ENCODE assay signal across 16 cellular contexts in the genomic region with DNA sequence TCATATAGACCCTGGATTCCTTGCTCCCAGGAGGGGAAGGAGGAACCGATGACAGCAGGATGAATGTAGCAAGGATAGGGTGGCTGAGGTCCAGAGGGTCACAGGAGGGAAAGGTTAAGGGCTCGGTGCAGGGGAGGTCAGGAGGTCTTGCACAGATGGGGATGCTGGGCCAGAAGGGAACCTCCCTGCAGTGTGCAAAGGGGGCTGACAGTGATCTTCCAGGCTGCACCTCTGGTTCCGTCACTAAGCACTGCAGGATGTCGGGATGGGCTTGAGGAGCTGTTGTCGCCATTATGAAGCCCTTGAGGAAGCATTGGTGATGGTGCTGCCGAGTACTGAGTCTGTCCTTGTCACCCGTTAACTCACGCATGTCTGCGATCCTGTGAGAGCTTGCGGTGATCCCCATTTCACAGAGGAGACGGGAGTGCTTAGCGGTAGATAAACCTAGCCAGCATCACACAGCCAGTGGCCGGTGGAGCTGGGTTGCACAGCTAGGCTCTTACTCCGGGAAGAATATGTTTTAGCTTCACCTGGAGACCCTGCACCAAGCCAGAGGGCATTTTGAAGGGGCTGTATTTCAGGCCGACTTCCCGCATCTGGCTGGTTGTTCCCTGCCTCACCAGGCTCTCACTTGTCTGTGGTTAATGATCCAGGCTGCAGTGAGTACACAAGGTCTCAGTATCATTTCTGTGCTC.
A peak's percentile ranks its signal among the peaks of the same experiment; 100 is the strongest.
DNase-seq lines count a peak whose midpoint lies in the region; ATAC-seq, FAIRE-seq and TF ChIP-seq lines count a peak whose summit lies in the region.
"Had no signal": no experiment of that assay in that cellular context is flagged by ENCODE, and none has a peak within 500 bp of the region (broad histone marks: within the 10 kb centered on the region; RNA-seq: fewer than 3 reads in every experiment).

No MANE protein-coding gene starts in this region.

- no peaks in the 10 kb centered on the region for H3K27me3 Mint-ChIP-seq in activated T-cell treated with anti-CD3 and anti-CD28 coated beads, Interleukin-2, amount 50 U/mL, for 4 hours (ENCODE audit: low read depth)
- H3K27me3 Mint-ChIP-seq: activated CD4-positive, alpha-beta T cell treated with anti-CD3 and anti-CD28 coated beads, Interleukin-2, amount 10 ng/mL, durations not matched to agents 7 days and 5 days had no signal

- in situ Hi-C loops in IMR-90 (cut with MboI; ENCODE audit: low sequenced_read_pairs) (loop anchor here (10.0 kb wide), 3 partner anchors 108 to 718 kb away; no protein-coding TSS in a partner anchor), HepG2 (cut with HindIII; ENCODE audit: extremely low pct_ligation_motif_present, low pct_unique_long_range_greater_than_20kb) (loop anchor here (5.0 kb wide), 2 partner anchors 115 to 160 kb away; no protein-coding TSS in a partner anchor)

- H4K5ac ChIP-seq in IMR-90 (ENCODE audit: low read depth, low read length) = no peak overlapping the region

- no peak overlapping the region for H2BK5ac ChIP-seq in IMR-90 (ENCODE audit: low read depth, low read length, poor library complexity, severe bottlenecking)

- no peak overlapping the region for H3K14ac ChIP-seq in IMR-90 (replicated peaks; ENCODE audit: low read depth, low read length)

- H3K27me3 ChIP-seq in IMR-90 (ENCODE audit: control insufficient read depth, insufficient read depth, low read length) (no peaks in the 10 kb centered on the region), bronchial epithelial cell (ENCODE audit: control insufficient read depth, insufficient read depth, low read length) (no peaks in the 10 kb centered on the region), HepG2 (ENCODE audit: control insufficient read depth in 1 of 2, insufficient read depth in 2 of 2, low read length in 2 of 2) (no peaks in the 10 kb centered on the region), sigmoid colon (no peaks in the 10 kb centered on the region)
- H3K27me3 ChIP-seq: adrenal gland, thyroid gland had no signal

- TF ChIP-seq RAD21 in IMR-90 (IDR thresholded peaks at IDR 0.05; ENCODE audit: low read length) (no peak), HepG2 (CRISPR knock-in tag; IDR thresholded peaks at IDR 0.05) (no peak)

- H3K4me1 ChIP-seq in IMR-90 (ENCODE audit: control insufficient read depth, insufficient read depth, low read length) (peaks cover 25% of the 10 kb centered on the region), HepG2 (ENCODE audit: insufficient read depth, low read length) (peaks cover 69% of the 10 kb centered on the region), sigmoid colon (peaks cover 2 to 44% (median 31%) of the 10 kb centered on the region in 4 donors)

- H4K8ac ChIP-seq in IMR-90 (ENCODE audit: low read depth in 2 of 2, low read length in 2 of 2) = 0 out of 4 replicates have a peak overlapping the region, but pooled peaks of 1 of the 2 experiments have one; percentile 10

- H3K4ac ChIP-seq in IMR-90 (ENCODE audit: low read depth, low read length) = peak overlapping the region; percentile 42; the same call in 1 of the 2 replicates

- DNase-seq in IMR-90 = no peak
- DNase-seq in bronchial epithelial cell (ENCODE audit: low read depth) = no peak
- no peak for DNase-seq in HepG2 (ENCODE audit: low spot score)
- no peak for DNase-seq in sigmoid colon
- no peak for DNase-seq in activated T-cell treated with anti-CD3 and anti-CD28 coated beads, Interleukin-2, amount 50 U/mL, for 4 hours
- no peak for DNase-seq in KG1 (lab: John Stamatoyannopoulos, UW)
- DNase-seq in NCI-H2196 (lab: John Stamatoyannopoulos, UW; ENCODE audit: unreplicated experiment) = no peak
- DNase-seq: activated CD4-positive, alpha-beta T cell treated with anti-CD3 and anti-CD28 coated beads, Interleukin-2, amount 10 ng/mL, durations not matched to agents 7 days and 5 days; activated T-cell treated with anti-CD3 and anti-CD28 coated beads, Interleukin-2, amount 50 U/mL, for 1 hour; dermis blood vessel endothelial cell; NCI-H1930; T1000 had no signal

- no peak overlapping the region for H3K4me3 Mint-ChIP-seq in activated T-cell treated with anti-CD3 and anti-CD28 coated beads, Interleukin-2, amount 50 U/mL, for 4 hours
- H3K4me3 Mint-ChIP-seq: activated CD4-positive, alpha-beta T cell treated with anti-CD3 and anti-CD28 coated beads, Interleukin-2, amount 10 ng/mL, durations not matched to agents 7 days and 5 days had no signal

- H2BK120ac ChIP-seq in IMR-90 (ENCODE audit: low read depth, low read length) = peak overlapping the region; percentile 38; the same call in 1 of the 2 replicates

- H3K56ac ChIP-seq in IMR-90 (ENCODE audit: extremely low read depth, insufficient read depth, low read length) = no peak overlapping the region

- H2AK5ac ChIP-seq in IMR-90 (ENCODE audit: low read depth, low read length) = peak overlapping the region; percentile 44; the same call in 1 of the 2 replicates

- no peaks in the 10 kb centered on the region for H3K36me3 ChIP-seq in IMR-90 (ENCODE audit: control insufficient read depth, insufficient read depth, low read length)
- no peaks in the 10 kb centered on the region for H3K36me3 ChIP-seq in bronchial epithelial cell (ENCODE audit: control insufficient read depth, insufficient read depth, low read length)
- H3K36me3 ChIP-seq in HepG2 (replicated peaks in 1 of 2; ENCODE audit: control insufficient read depth in 1 of 2, insufficient read depth in 2 of 2, low read length in 2 of 2) = no peaks in the 10 kb centered on the region
- no peaks in the 10 kb centered on the region for H3K36me3 ChIP-seq in sigmoid colon
- H3K36me3 ChIP-seq: adrenal gland, thyroid gland had no signal

- TF ChIP-seq POLR2A in IMR-90 (IDR thresholded peaks at IDR 0.05; ENCODE audit: low read depth, low read length) (no peak), HepG2 (IDR thresholded peaks at IDR 0.05; ENCODE audit: insufficient read depth in 1 of 2, low read depth in 2 of 2, low read length in 2 of 2) (no peak), sigmoid colon (IDR thresholded peaks at IDR 0.05) (no peak)

- H2AFZ ChIP-seq in IMR-90 (replicated peaks; ENCODE audit: low read length, poor library complexity) (peak overlapping the region; percentile 12), HepG2 (ENCODE audit: low read length) (no peak overlapping the region)

- intact Hi-C loops in IMR-90 (cut with micrococcal nuclease) = loop anchor here (10.0 kb wide), 3 partner anchors 298 to 458 kb away; no protein-coding TSS in a partner anchor
- intact Hi-C loops in HepG2 (cut with micrococcal nuclease; ENCODE audit: unreplicated experiment) = loop anchor here (1.0 to 10.0 kb wide), 5 partner anchors 55 to 248 kb away; no protein-coding TSS in a partner anchor
- intact Hi-C loops in sigmoid colon (cut with DNase I) = loop anchor here (5.0 to 10.0 kb wide), 5 partner anchors 158 to 1358 kb away; partner anchors contain the start of gene CPPED1

- TF ChIP-seq CTCF in IMR-90 (conservative IDR thresholded peaks at IDR 0.05; ENCODE audit: low read depth, low read length) (no peak), bronchial epithelial cell (IDR thresholded peaks at IDR 0.05; ENCODE audit: insufficient read depth, low read length, severe bottlenecking) (no peak), HepG2 (CRISPR knock-in tag; IDR thresholded peaks at IDR 0.05) (no peak), sigmoid colon (IDR thresholded peaks at IDR 0.05) (no peak)

- peaks cover 20% of the 10 kb centered on the region for H3K9me1 ChIP-seq in IMR-90 (ENCODE audit: insufficient read depth, low read length)

- FAIRE-seq in bronchial epithelial cell (lab: Jason Lieb, UNC) (peak; percentile 64), HepG2 (lab: Jason Lieb, UNC) (no peak)

- POLR2A ChIA-PET in IMR-90 (lab: Charles Lee; ENCODE audit: unreplicated experiment) (interaction anchor here (0.5 kb wide), 1 partner anchor 306 kb away, joined by 3 read pairs; no protein-coding TSS in a partner anchor), HepG2 (lab: Yijun Ruan, JAX) (interaction anchor here (0.7 to 4.9 kb wide), 27 partner anchors 10 to 354 kb away, joined by 3 to 127 read pairs (median 5); partner anchors contain the start of genes GSPT1, SNX29, TXNDC11 and ZC3H7A)

- no peaks in the 10 kb centered on the region for H3K9me3 ChIP-seq in IMR-90 (ENCODE audit: control insufficient read depth, insufficient read depth, low read length)
- no peaks in the 10 kb centered on the region for H3K9me3 ChIP-seq in HepG2 (ENCODE audit: low read length)
- no peaks in the 10 kb centered on the region for H3K9me3 ChIP-seq in sigmoid colon
- H3K9me3 ChIP-seq: adrenal gland, thyroid gland had no signal

- H3K23ac ChIP-seq in IMR-90 (ENCODE audit: low read depth, low read length) = 0 out of 2 replicates have a peak overlapping the region, but pooled peaks have one; percentile 15

- no peaks in the 10 kb centered on the region for H3K9me3 Mint-ChIP-seq in activated T-cell treated with anti-CD3 and anti-CD28 coated beads, Interleukin-2, amount 50 U/mL, for 4 hours
- H3K9me3 Mint-ChIP-seq: activated CD4-positive, alpha-beta T cell treated with anti-CD3 and anti-CD28 coated beads, Interleukin-2, amount 10 ng/mL, durations not matched to agents 7 days and 5 days had no signal

- peak overlapping the region; percentile 35 for H2AK9ac ChIP-seq in IMR-90 (replicated peaks; ENCODE audit: low read depth, low read length, poor library complexity)

- H3K36me3 Mint-ChIP-seq in activated T-cell treated with anti-CD3 and anti-CD28 coated beads, Interleukin-2, amount 50 U/mL, for 4 hours (ENCODE audit: insufficient read depth) = peaks cover 8% of the 10 kb centered on the region

- dilution Hi-C loops in IMR-90 (cut with HindIII; ENCODE audit: low sequenced_read_pairs, unreplicated experiment) = no loop called here

- no TSS peak for BruUV-seq in IMR-90 (replicated peaks; lab: Mats Ljungman, UMichigan)
- no TSS peak for BruUV-seq in HepG2 (replicated peaks; lab: Mats Ljungman, UMichigan)

- WGBS in IMR-90 (ENCODE audit: extremely low coverage in 2 of 2, insufficient read length in 1 of 2), 2 experiments = 92% methylated on average over 2 of the region's 16 CpGs; no CpG with 5 or more reads in 1 of the 2 experiments
- 31% methylated on average over 12 of the region's 16 CpGs for WGBS in HepG2 (ENCODE audit: low lambda C conversion rate)
- WGBS in sigmoid colon, 2 donors = 85 to 89% methylated on average over 16 of the region's 16 CpGs

- H3K9ac ChIP-seq in IMR-90 (ENCODE audit: low read depth, low read length) (no peak overlapping the region), HepG2 (ENCODE audit: insufficient read depth, low read depth, low read length) (peak overlapping the region; percentile 24)

- H3K27ac ChIP-seq in IMR-90 (ENCODE audit: insufficient read depth, low read length) = no peak overlapping the region
- peak overlapping the region; percentile 72 for H3K27ac ChIP-seq in HepG2 (ENCODE audit: extremely low read length, insufficient read depth, low read length)
- peak overlapping the region in 3 of 4 donors; percentile 38 to 60 (median 57) for H3K27ac ChIP-seq in sigmoid colon
- H3K27ac ChIP-seq: HL-60 had no signal

- peaks cover 2 to 20% of the 10 kb centered on the region in 2 experiments; a peak in 2 of 4 replicates for H3K79me1 ChIP-seq in IMR-90 (ENCODE audit: low read depth in 1 of 2, low read length in 2 of 2)

- H4K91ac ChIP-seq in IMR-90 (ENCODE audit: insufficient read depth, low read depth, low read length) = peak overlapping the region; percentile 40; the same call in 1 of the 2 replicates

- H3K18ac ChIP-seq in IMR-90 (ENCODE audit: low read depth, low read length) = no peak overlapping the region

- H3K79me2 ChIP-seq in HepG2 (ENCODE audit: insufficient read depth, low read length) = no peaks in the 10 kb centered on the region

- peaks cover 42% of the 10 kb centered on the region; the same call in 1 of the 2 replicates for H4K20me1 ChIP-seq in IMR-90 (ENCODE audit: insufficient read depth, low read length)
- H4K20me1 ChIP-seq in HepG2 (ENCODE audit: insufficient read depth, low read length) = no peaks in the 10 kb centered on the region

- H3K4me3 ChIP-seq in IMR-90 (ENCODE audit: insufficient read depth, low read depth, low read length) = no peak overlapping the region
- H3K4me3 ChIP-seq in bronchial epithelial cell (ENCODE audit: low read depth, low read length) = no peak overlapping the region
- peak overlapping the region; percentile 9 to 60 (median 47); a peak in 4 of 6 replicates for H3K4me3 ChIP-seq in HepG2 (replicated peaks in 1 of 3; ENCODE audit: insufficient read depth in 1 of 3, low read depth in 2 of 3, low read length in 3 of 3)
- no peak overlapping the region for H3K4me3 ChIP-seq in sigmoid colon
- H3K4me3 ChIP-seq: adrenal gland, thyroid gland had no signal

- TF ChIP-seq EP300 in HepG2 (IDR thresholded peaks at IDR 0.05; ENCODE audit: low read depth in 2 of 2, low read length in 2 of 2) (no peak), HepG2 (CRISPR knock-in tag; IDR thresholded peaks at IDR 0.05; ENCODE audit: borderline replicate concordance) (no peak), sigmoid colon (IDR thresholded peaks at IDR 0.05) (no peak)

- CTCF ChIA-PET in IMR-90 (lab: Yijun Ruan, JAX) = interaction anchor here (2.3 to 4.4 kb wide), 2 partner anchors 132 to 245 kb away, joined by 9 to 27 read pairs; no protein-coding TSS in a partner anchor
- CTCF ChIA-PET in HepG2 (lab: Yijun Ruan, JAX; ENCODE audit: low intra/inter-chr PET ratio, low total read pairs) = interaction anchor here (0.9 to 5.2 kb wide), 5 partner anchors 118 to 244 kb away, joined by 3 to 43 read pairs (median 8); no protein-coding TSS in a partner anchor

- H2BK20ac ChIP-seq in IMR-90 (ENCODE audit: low read depth, low read length) = peak overlapping the region; percentile 57; the same call in 1 of the 2 replicates

- no peak for ATAC-seq in IMR-90 (ENCODE audit: low read depth)
- ATAC-seq in HepG2 = peak; percentile 68
- ATAC-seq in activated T-cell treated with anti-CD3 and anti-CD28 coated beads, Interleukin-2, amount 50 U/mL, for 4 hours = no peak
- no peak for ATAC-seq in GM18858 (IDR thresholded peaks at IDR 0.05; ENCODE audit: unreplicated experiment)

- H3K4me1 Mint-ChIP-seq in activated T-cell treated with anti-CD3 and anti-CD28 coated beads, Interleukin-2, amount 50 U/mL, for 4 hours (ENCODE audit: low read depth) = peaks cover 13% of the 10 kb centered on the region

- H2BK15ac ChIP-seq in IMR-90 (ENCODE audit: low read depth, low read length) = no peak overlapping the region

- H3K4me2 ChIP-seq in IMR-90 (ENCODE audit: low read depth, low read length) (no peak overlapping the region; the same call in 1 of the 2 replicates), HepG2 (ENCODE audit: low read depth, low read length) (peak overlapping the region; percentile 84)

Comparison
In these comparisons a context has a peak if more than half of its experiments do, and no peak if none do; other contexts are left out.
1. H3K4me3 ChIP-seq: peak in HepG2 (3 of 3); none in IMR-90 (single experiment), bronchial epithelial cell (single experiment) and sigmoid colon (0 of 4).